In genomic region chr5:132272341-132273210, GRCh38 we compare ENCODE assay signal across 8 cellular contexts. TPM values are rescaled to one million over a fixed set of nuclear protein-coding genes. Genes with fewer than 3 reads are reported as not detected.
DNase-seq lines count a peak whose midpoint lies in the region; ATAC-seq and TF ChIP-seq lines count a peak whose summit lies in the region.

No MANE protein-coding gene starts in this region.

- peak; percentile 73 for DNase-seq in DMS53 (lab: John Stamatoyannopoulos, UW)
- DNase-seq in LoVo (ENCODE audit: low spot score) = peak; percentile 60
- DNase-seq in T-helper 17 cell = peak; percentile 30 to 57 (median 38)
- DNase-seq in adrenal gland = peak in 6 of 7 donors; percentile 51 to 82 (median 70)
- peak; percentile 79 for DNase-seq in iPS-NIHi11 (ENCODE audit: low spot score)
- peak; percentile 38 to 67 for DNase-seq in stimulated activated CD4-positive, alpha-beta T cell treated with anti-CD3 and anti-CD28 coated beads, Interleukin-1b, Interleukin-23, amount 100 ng/mL, for 1 hour (ENCODE audit: low read depth in 2 of 2)
- no peak for DNase-seq in cerebellum (ENCODE audit: low spot score)

- intact Hi-C loops in adrenal gland (cut with DNase I) = loop anchor here (10.0 kb wide), 2 partner anchors 222 to 232 kb away; partner anchors contain the start of gene IRF1 (in 1 of the 2)

- H3K9me3 ChIP-seq in T-helper 17 cell (ENCODE audit: control insufficient read depth, low read length, poor library complexity, severe bottlenecking) (no peaks in the 10 kb centered on the region), adrenal gland (replicated peaks in 1 of 3) (no peaks in the 10 kb centered on the region)

- peaks cover 18% of the 10 kb centered on the region for H3K4me1 Mint-ChIP-seq in T-helper 17 cell

- whole genome bisulfite sequencing in adrenal gland, 4 donors = 53 to 61% (median 55%) methylated on average over 31 to 37 of the region's 37 CpGs

- H3K4me3 Mint-ChIP-seq in T-helper 17 cell = peak overlapping the region; percentile 69

- no peak for TF ChIP-seq POLR2A in adrenal gland (IDR thresholded peaks at IDR 0.05)

- H3K36me3 Mint-ChIP-seq in T-helper 17 cell (ENCODE audit: low read depth) = no peaks in the 10 kb centered on the region

- H3K4me1 ChIP-seq in adrenal gland (replicated peaks in 1 of 2) = no peaks in the 10 kb centered on the region

- no peaks in the 10 kb centered on the region for H3K36me3 ChIP-seq in adrenal gland (replicated peaks in 1 of 2)

- H3K27me3 Mint-ChIP-seq in T-helper 17 cell = peaks cover 38% of the 10 kb centered on the region

- H3K27ac Mint-ChIP-seq in T-helper 17 cell = peak overlapping the region; percentile 32

- TF ChIP-seq CTCF in adrenal gland (IDR thresholded peaks at IDR 0.05) = peak; percentile 60 to 88 (median 77)

- no peak overlapping the region for H3K27ac ChIP-seq in adrenal gland

- H3K27me3 ChIP-seq in adrenal gland = no peaks in the 10 kb centered on the region

- ATAC-seq in T-helper 17 cell (peak; percentile 50), HG02970 (IDR thresholded peaks at IDR 0.05; ENCODE audit: low FRiP score, unreplicated experiment) (no peak)

- peak overlapping the region in 1 of 4 donors; percentile 11 for H3K4me3 ChIP-seq in adrenal gland

RNA-seq across cellular contexts. Expression of gene PDLIM4, which starts 15.1 kb away (rescaled TPM):
- total RNA-seq in T-helper 17 cell (not detected), adrenal gland (10 to 100 TPM in 1 of 8 donors, 1 to 10 TPM in 6, under 1 TPM in 1; 0.87 to 11.7 (median 4.3) TPM), cerebellum (4.5 TPM)
- 10 to 100 TPM in 2 of 3 donors, 1 to 10 TPM in 1; 2.8 to 20.2 (median 14.3) TPM for polyA plus RNA-seq in adrenal gland

RNA-seq across cellular contexts. Expression of gene SLC22A4, which starts 21.6 kb away (rescaled TPM):
- total RNA-seq in T-helper 17 cell (under 1 TPM in 1 of 2 donors, not detected in 1; 0.70 TPM), adrenal gland (1 to 10 TPM; 1.4 to 8.2 (median 3.0) TPM), cerebellum (2.5 TPM)
- 1 to 10 TPM; 3.3 to 4.0 (median 3.7) TPM for polyA plus RNA-seq in adrenal gland

RNA-seq across cellular contexts. Expression of gene P4HA2, which starts 44.9 kb away (rescaled TPM):
- under 1 TPM in 1 of 2 donors, not detected in 1; 0.50 TPM for total RNA-seq in T-helper 17 cell
- 10 to 100 TPM in 7 of 8 donors, 1 to 10 TPM in 1; 9.9 to 34.0 (median 16.8) TPM for total RNA-seq in adrenal gland
- 10 to 100 TPM; 10.3 to 12.6 (median 11.6) TPM for polyA plus RNA-seq in adrenal gland
- total RNA-seq in cerebellum = 10.1 TPM
